8 cellular contexts compared by ENCODE assay signal in genomic region chr6:143060354-143060805, GRCh38. TPM values are rescaled to one million over a fixed set of nuclear protein-coding genes. Genes with fewer than 3 reads are reported as not detected.
DNase-seq lines count a peak whose midpoint lies in the region; ATAC-seq and TF ChIP-seq lines count a peak whose summit lies in the region.

No MANE protein-coding gene starts in this region.

- no peak overlapping the region for H3K27ac ChIP-seq in mesendoderm (ENCODE audit: low read depth, low read length)

- peak overlapping the region; percentile 89 for H3K56ac ChIP-seq in mesendoderm (ENCODE audit: low read length)

- TF ChIP-seq CTCF in AG09319 (IDR thresholded peaks at IDR 0.05; ENCODE audit: low read depth, low read length), result peak; percentile 25

- H3K23ac ChIP-seq in mesendoderm (ENCODE audit: low read length), result no peak overlapping the region

- no peaks in the 10 kb centered on the region for H3K79me2 ChIP-seq in mesendoderm (ENCODE audit: control insufficient read depth, insufficient read depth, low read length)

- H2BK120ac ChIP-seq in mesendoderm (ENCODE audit: low read depth, low read length), result no peak overlapping the region

- no peaks in the 10 kb centered on the region for H3K27me3 ChIP-seq in mesendoderm (ENCODE audit: insufficient read depth, low read length, poor library complexity)

- H3K18ac ChIP-seq in mesendoderm (ENCODE audit: low read length), result no peak overlapping the region

- H3K9me3 Mint-ChIP-seq in effector memory CD8-positive, alpha-beta T cell, result no peaks in the 10 kb centered on the region

- peak; percentile 47 for ATAC-seq in GM18858 (IDR thresholded peaks at IDR 0.05; ENCODE audit: unreplicated experiment)
- ATAC-seq in HG03095 (IDR thresholded peaks at IDR 0.05; ENCODE audit: unreplicated experiment), result peak; percentile 65
- ATAC-seq in effector memory CD8-positive, alpha-beta T cell (replicated peaks), result peak; percentile 78

- no peaks in the 10 kb centered on the region for H3K79me1 ChIP-seq in mesendoderm (ENCODE audit: low read length)

- no peaks in the 10 kb centered on the region for H3K36me3 ChIP-seq in mesendoderm (ENCODE audit: control insufficient read depth, insufficient read depth, low read length)

- H2BK5ac ChIP-seq in mesendoderm (ENCODE audit: low read length), result no peak overlapping the region

- H3K9ac ChIP-seq in mesendoderm (ENCODE audit: low read length), result peak overlapping the region; percentile 70

- H3K4me3 ChIP-seq in mesendoderm (ENCODE audit: low read length), result peak overlapping the region; percentile 73

- H3K27me3 Mint-ChIP-seq in effector memory CD8-positive, alpha-beta T cell, result no peaks in the 10 kb centered on the region

- H3K4ac ChIP-seq in mesendoderm (ENCODE audit: low read depth, low read length), result no peak overlapping the region

- H4K5ac ChIP-seq in mesendoderm (ENCODE audit: low read length), result no peak overlapping the region

- H3K4me2 ChIP-seq in mesendoderm (ENCODE audit: low read length), result peak overlapping the region; percentile 90

- H3K27ac Mint-ChIP-seq in effector memory CD8-positive, alpha-beta T cell, result peak overlapping the region; percentile 92 to 93

- peaks cover 20% of the 10 kb centered on the region for H3K36me3 Mint-ChIP-seq in effector memory CD8-positive, alpha-beta T cell (ENCODE audit: insufficient read depth)

- no peak overlapping the region for H2BK15ac ChIP-seq in mesendoderm (replicated peaks; ENCODE audit: low read depth)

- no peak overlapping the region for H2AK5ac ChIP-seq in mesendoderm (ENCODE audit: low read length)

- DNase-seq in AG09319 (ENCODE audit: extremely low read depth, low read depth) (peak; percentile 66), NCI-H510A treated with DMSO at 0.1 percent for 48 hours (lab: John Stamatoyannopoulos, UW) (peak; percentile 41), mesendoderm (peak; percentile 90)
- peak; percentile 43 to 58 for DNase-seq in activated CD8-positive, alpha-beta memory T cell treated with anti-CD3 and anti-CD28 coated beads for 4 hours (ENCODE audit: low read depth in 2 of 2)
- DNase-seq in effector memory CD8-positive, alpha-beta T cell, result peak; percentile 74 to 81 (median 77)
- DNase-seq in stimulated activated CD8-positive, alpha-beta memory T cell treated with anti-CD3 and anti-CD28 coated beads, Interleukin-12 subunit alpha, Interleukin-12 subunit beta, amount 100 ng/mL, for 4 hours (ENCODE audit: low read depth), result peak; percentile 60

- H3K4me1 Mint-ChIP-seq in effector memory CD8-positive, alpha-beta T cell (ENCODE audit: low read depth in 2 of 2), result peaks cover 14 to 15% of the 10 kb centered on the region in 2 donors

- H3K4me3 Mint-ChIP-seq in effector memory CD8-positive, alpha-beta T cell, result peak overlapping the region; percentile 92

- WGBS in mesendoderm (ENCODE audit: extremely low coverage, insufficient coverage, low lambda C conversion rate), result no CpG with 5 or more reads among the region's 52 CpGs

- no peak overlapping the region for H4K8ac ChIP-seq in mesendoderm (ENCODE audit: low read depth, low read length)

- no peaks in the 10 kb centered on the region for H3K4me1 ChIP-seq in mesendoderm (ENCODE audit: control insufficient read depth, low read depth, low read length)

RNA-seq across cellular contexts. Expression of gene AIG1, which starts 0.3 kb away (rescaled TPM):
- polyA plus RNA-seq in mesendoderm (2013, experiment 1 of 2), result 26.0 TPM
- 24.7 TPM for polyA plus RNA-seq in mesendoderm (2013, experiment 2 of 2)
